In genomic region chr18:44882163-44882881, GRCh38 we compare ENCODE assay signal across 14 cellular contexts.
DNase-seq lines count a peak whose midpoint lies in the region; ATAC-seq and TF ChIP-seq lines count a peak whose summit lies in the region.
"Had no signal": no experiment of that assay in that cellular context is flagged by ENCODE, and none has a peak within 500 bp of the region (broad histone marks: within the 10 kb centered on the region; RNA-seq: fewer than 3 reads in every experiment).

No MANE protein-coding gene starts in this region.

- intact Hi-C loops in heart left ventricle (cut with DNase I) (loop anchor here in 2 of 10 donors (10.0 kb wide), 2 partner anchors 88 to 558 kb away; no protein-coding TSS in a partner anchor), lower leg skin (cut with DNase I; ENCODE audit: low total_unique reads) (no loop called here), tibial artery (cut with DNase I; ENCODE audit: low total_unique reads) (no loop called here)

- DNase-seq in DMS153 treated with DMSO at 0.1 percent for 48 hours (lab: John Stamatoyannopoulos, UW; ENCODE audit: unreplicated experiment) (peak; percentile 32), NCI-H1092 treated with DMSO at 0.1 percent for 48 hours (lab: John Stamatoyannopoulos, UW) (peak; percentile 48), heart left ventricle (peak in 4 of 5 donors; percentile 36 to 66 (median 46)), lower leg skin (ENCODE audit: low spot score in 2 of 2) (no peak), COLO668 (lab: John Stamatoyannopoulos, UW; ENCODE audit: unreplicated experiment) (no peak), tibial artery (no peak)
- DNase-seq: BE2C; CD4-positive, alpha-beta memory T cell; GM23248; NCI-H1694; NCI-H226; NCI-H774; SIG-M5 had no signal

- H3K27me3 ChIP-seq in heart left ventricle (peaks cover 0 to 3% (median 0%) of the 10 kb centered on the region in 9 donors), neural cell (ENCODE audit: insufficient read depth, low read depth, low read length) (no peaks in the 10 kb centered on the region), tibial artery (no peaks in the 10 kb centered on the region)
- H3K27me3 ChIP-seq: BE2C had no signal

- H3K4me3 ChIP-seq in heart left ventricle (no peak overlapping the region), neural cell (ENCODE audit: low read length) (peak overlapping the region; percentile 30), lower leg skin (ENCODE audit: low read depth, poor library complexity, severe bottlenecking) (no peak overlapping the region), tibial artery (no peak overlapping the region)
- H3K4me3 ChIP-seq: GM23248 had no signal

- peak overlapping the region; percentile 46 for H3K4me2 ChIP-seq in neural cell (ENCODE audit: low read length)

- no peaks in the 10 kb centered on the region for H3K79me2 ChIP-seq in neural cell (replicated peaks; ENCODE audit: insufficient read depth, low read length)

- WGBS in heart left ventricle, 4 donors, result 49 to 71% (median 56%) methylated on average over 6 of the region's 6 CpGs
- 90% methylated on average over 6 of the region's 6 CpGs for WGBS in lower leg skin, 2 donors

- peaks cover 10% of the 10 kb centered on the region for H3F3A ChIP-seq in neural cell (ENCODE audit: insufficient read depth, low read length, poor library complexity, severe bottlenecking)

- no peak for TF ChIP-seq RAD21 in neural cell (conservative IDR thresholded peaks at IDR 0.05)

- no peak overlapping the region for H3K27ac ChIP-seq in heart left ventricle
- peak overlapping the region; percentile 89 for H3K27ac ChIP-seq in neural cell (ENCODE audit: low read length)
- no peak overlapping the region for H3K27ac ChIP-seq in tibial artery
- H3K27ac ChIP-seq: GM23248 had no signal

- ATAC-seq in heart left ventricle, result peak; percentile 75 to 96 (median 94)

- TF ChIP-seq POLR2A in heart left ventricle (IDR thresholded peaks at IDR 0.05) (no peak), lower leg skin (IDR thresholded peaks at IDR 0.05) (no peak)

- H3K36me3 ChIP-seq in heart left ventricle (no peaks in the 10 kb centered on the region), neural cell (ENCODE audit: insufficient read depth, low read length) (no peaks in the 10 kb centered on the region), tibial artery (no peaks in the 10 kb centered on the region)
- H3K36me3 ChIP-seq: BE2C had no signal

- peaks cover 0 to 51% (median 11%) of the 10 kb centered on the region in 12 donors for H3K4me1 ChIP-seq in heart left ventricle
- peaks cover 0 to 18% (median 3%) of the 10 kb centered on the region in 4 donors for H3K4me1 ChIP-seq in tibial artery
- H3K4me1 ChIP-seq: BE2C had no signal

- no peaks in the 10 kb centered on the region for H3K9me2 ChIP-seq in neural cell (ENCODE audit: insufficient read depth, low read length)

- TF ChIP-seq EP300 in neural cell (conservative IDR thresholded peaks at IDR 0.05; ENCODE audit: poor library complexity, severe bottlenecking), result peak; percentile 84

- no peaks in the 10 kb centered on the region for H4K20me1 ChIP-seq in neural cell (ENCODE audit: insufficient read depth)

- TF ChIP-seq CTCF in heart left ventricle (IDR thresholded peaks at IDR 0.05) (no peak), neural cell (IDR thresholded peaks at IDR 0.05; ENCODE audit: poor library complexity, severe bottlenecking) (peak; percentile 20), lower leg skin (IDR thresholded peaks at IDR 0.05) (no peak), tibial artery (IDR thresholded peaks at IDR 0.05) (no peak)

- peak overlapping the region; percentile 52 for H3K9ac ChIP-seq in neural cell (ENCODE audit: low read length)
- H3K9ac ChIP-seq: GM23248 had no signal

- H3K9me3 ChIP-seq in heart left ventricle (no peaks in the 10 kb centered on the region), neural cell (ENCODE audit: low read length) (no peaks in the 10 kb centered on the region), tibial artery (no peaks in the 10 kb centered on the region)
- H3K9me3 ChIP-seq: BE2C had no signal

- H2AFZ ChIP-seq in neural cell (ENCODE audit: low read depth, low read length), result no peak overlapping the region
- H2AFZ ChIP-seq: GM23248 had no signal

TF ChIP-seq in neural cell, 6 proteins besides CTCF, POLR2A, EP300 and RAD21:
- TF ChIP-seq TAF1 (IDR thresholded peaks at IDR 0.05; ENCODE audit: low read depth) (no peak), REST (IDR thresholded peaks at IDR 0.05; ENCODE audit: borderline replicate concordance) (peak; percentile 28), POLR2AphosphoS5 (IDR thresholded peaks at IDR 0.05) (peak; percentile 86)

Comparison
In these comparisons a context has a peak if more than half of its experiments do, and no peak if none do; other contexts are left out.
1. DNase-seq: peak in DMS153 treated with DMSO at 0.1 percent for 48 hours (single experiment), NCI-H1092 treated with DMSO at 0.1 percent for 48 hours (single experiment) and heart left ventricle (4 of 5); none in lower leg skin (0 of 2), COLO668 (single experiment) and tibial artery (0 of 2).